Comparison of ENCODE assay signal across 17 cellular contexts in the genomic region with DNA sequence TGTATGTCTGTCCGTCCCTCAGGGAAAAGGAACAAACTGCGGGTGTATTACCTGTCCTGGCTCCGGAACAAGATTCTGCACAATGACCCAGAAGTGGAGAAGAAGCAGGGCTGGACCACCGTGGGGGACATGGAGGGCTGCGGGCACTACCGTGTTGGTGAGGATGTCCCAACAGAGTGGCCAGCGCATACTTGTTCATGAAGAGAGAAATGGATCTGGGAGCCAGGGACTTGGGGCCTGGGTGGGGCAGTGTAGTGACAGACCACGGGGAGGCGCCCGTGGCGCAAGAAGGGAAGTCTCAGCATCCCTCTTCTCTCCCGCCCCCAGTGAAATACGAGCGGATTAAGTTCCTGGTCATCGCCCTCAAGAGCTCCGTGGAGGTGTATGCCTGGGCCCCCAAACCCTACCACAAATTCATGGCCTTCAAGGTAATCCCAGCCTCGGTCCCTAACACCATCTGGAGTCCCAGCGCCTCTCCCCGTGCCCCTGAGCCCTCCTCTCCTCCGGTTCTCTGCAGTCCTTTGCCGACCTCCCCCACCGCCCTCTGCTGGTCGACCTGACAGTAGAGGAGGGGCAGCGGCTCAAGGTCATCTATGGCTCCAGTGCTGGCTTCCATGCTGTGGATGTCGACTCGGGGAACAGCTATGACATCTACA. TPM values are rescaled to one million over a fixed set of nuclear protein-coding genes. Genes with fewer than 3 reads are reported as not detected.
A peak's percentile ranks its signal among the peaks of the same experiment; 100 is the strongest.
DNase-seq lines count a peak whose midpoint lies in the region; ATAC-seq, FAIRE-seq and TF ChIP-seq lines count a peak whose summit lies in the region.
"Had no signal": no experiment of that assay in that cellular context is flagged by ENCODE, and none has a peak within 500 bp of the region (broad histone marks: within the 10 kb centered on the region; RNA-seq: fewer than 3 reads in every experiment).

No MANE protein-coding gene starts in this region.

- H3K27me3 ChIP-seq in BJ (ENCODE audit: control insufficient read depth, insufficient read depth, low read length) (no peaks in the 10 kb centered on the region), brain microvascular endothelial cell (replicated peaks) (no peaks in the 10 kb centered on the region)

- in situ Hi-C loops in brain microvascular endothelial cell (cut with HindIII; ENCODE audit: low pct_ligation_motif_present, low sequenced_read_pairs): no loop called here

- intact Hi-C loops in mucosa of descending colon (cut with DNase I, micrococcal nuclease): loop anchor here in 1 of 2 donors (10.0 kb wide), 1 partner anchor 171 kb away; no protein-coding TSS in a partner anchor

- no peaks in the 10 kb centered on the region for H3K9me3 ChIP-seq in mucosa of descending colon

- TF ChIP-seq CTCF in BJ (IDR thresholded peaks at IDR 0.05; ENCODE audit: insufficient read depth, low read depth, low read length) (peak; percentile 11; the same call in 1 of the 2 replicates), brain microvascular endothelial cell (IDR thresholded peaks at IDR 0.05; ENCODE audit: low read depth, low read length, missing control alignments) (peak; percentile 34), mucosa of descending colon (IDR thresholded peaks at IDR 0.05) (no peak)

- no peak for DNase-seq in BJ (ENCODE audit: low read depth)
- peak; percentile 28 for DNase-seq in HuH-7 (ENCODE audit: low spot score)
- no peak for DNase-seq in brain microvascular endothelial cell
- peak in 2 of 3 donors; percentile 21 to 45 for DNase-seq in mucosa of descending colon
- no peak for DNase-seq in NCI-H1930 (lab: John Stamatoyannopoulos, UW)
- DNase-seq in RCC 7860 (ENCODE audit: low spot score): no peak
- no peak for DNase-seq in mucosa of gallbladder (ENCODE audit: low spot score)
- DNase-seq: activated naive CD4-positive, alpha-beta T cell treated with anti-CD3 and anti-CD28 coated beads for 36 hours; NCI-H1436; SHP77; stimulated activated CD4-positive, alpha-beta T cell treated with anti-CD3 and anti-CD28 coated beads, Interleukin-2, amount 100 ng/mL, for 24 hours had no signal

- no peak overlapping the region for H3K4me3 ChIP-seq in BJ (ENCODE audit: low read depth, low read length)
- H3K4me3 ChIP-seq in brain microvascular endothelial cell (ENCODE audit: low read depth, low read length): no peak overlapping the region
- H3K4me3 ChIP-seq in mucosa of descending colon: no peak overlapping the region

- CTCF ChIA-PET in BJ (lab: Yijun Ruan, JAX): interaction anchor here (0.7 to 1.3 kb wide), 4 partner anchors 106 to 166 kb away, joined by 3 to 4 read pairs (median 4); partner anchors contain the start of gene VMO1

- ATAC-seq in mucosa of descending colon: no peak
- no peak for ATAC-seq in HG02870 (IDR thresholded peaks at IDR 0.05; ENCODE audit: unreplicated experiment)

- FAIRE-seq in RCC 7860 (lab: Jason Lieb, UNC): no peak
- FAIRE-seq: G401.6, HTR-8/SVneo had no signal

- H3K4me1 ChIP-seq in mucosa of descending colon (ENCODE audit: low read depth): peaks cover 17% of the 10 kb centered on the region

- no peak overlapping the region for H3K27ac ChIP-seq in brain microvascular endothelial cell
- H3K27ac ChIP-seq: C4-2B had no signal

- POLR2A ChIA-PET in BJ (lab: Charles Lee): no interaction called here

- H3K36me3 ChIP-seq in BJ (ENCODE audit: control insufficient read depth, insufficient read depth, low read length) (peaks cover 44% of the 10 kb centered on the region), brain microvascular endothelial cell (replicated peaks) (peaks cover 46% of the 10 kb centered on the region), mucosa of descending colon (ENCODE audit: low read depth) (peaks cover 3% of the 10 kb centered on the region)

RNA-seq across cellular contexts. Expression of gene C17orf107, which starts 3.5 kb away (rescaled TPM):
- 3.3 and 4.5 TPM in 2 replicates for polyA plus RNA-seq in BJ (2011; rRNA removed)
- 2.3 and 3.1 TPM in 2 replicates for polyA minus RNA-seq in BJ (2011; rRNA and poly(A)+ RNA removed)
- total RNA-seq in mucosa of descending colon (1 to 10 TPM in 1 of 3 donors, under 1 TPM in 2; 0.52 to 2.6 (median 0.80) TPM), mucosa of gallbladder (8.8 TPM)

RNA-seq across cellular contexts. Expression of gene CHRNE, which starts 7.1 kb away (rescaled TPM):
- polyA plus RNA-seq in BJ (2011; rRNA removed): 0.18 and 0.36 TPM in 2 replicates
- polyA minus RNA-seq in BJ (2011; rRNA and poly(A)+ RNA removed): 0.15 and 0.43 TPM in 2 replicates
- total RNA-seq in mucosa of descending colon (1 to 10 TPM in 1 of 3 donors, under 1 TPM in 1, not detected in 1; 0.24 to 1.3 TPM), mucosa of gallbladder (9.4 TPM)

RNA-seq across cellular contexts. Expression of gene GP1BA, which starts 36.3 kb away (rescaled TPM):
- polyA plus RNA-seq in BJ (2011; rRNA removed): not detected in 2 replicates
- polyA minus RNA-seq in BJ (2011; rRNA and poly(A)+ RNA removed): not detected in 2 replicates
- total RNA-seq in mucosa of descending colon (not detected), mucosa of gallbladder (not detected)
- total RNA-seq: activated CD8-positive, alpha-beta memory T cell treated with anti-CD3 and anti-CD28 coated beads for 36 hours; activated naive CD4-positive, alpha-beta T cell treated with anti-CD3 and anti-CD28 coated beads for 36 hours; pulmonary artery endothelial cell had no signal

RNA-seq across cellular contexts. Expression of gene SLC25A11, which starts 44.0 kb away (rescaled TPM):
- 38.5 and 70.7 TPM in 2 replicates for polyA plus RNA-seq in BJ (2011; rRNA removed)
- 41.0 and 48.4 TPM in 2 replicates for polyA minus RNA-seq in BJ (2011; rRNA and poly(A)+ RNA removed)
- 10 to 100 TPM; 68.4 to 87.2 (median 72.8) TPM for total RNA-seq in mucosa of descending colon
- 68.9 TPM for total RNA-seq in mucosa of gallbladder

RNA-seq across cellular contexts. Expression of gene RNF167, which starts 44.3 kb away (rescaled TPM):
- polyA plus RNA-seq in BJ (2011; rRNA removed): 69.9 and 73.5 TPM in 2 replicates
- 44.6 and 69.0 TPM in 2 replicates for polyA minus RNA-seq in BJ (2011; rRNA and poly(A)+ RNA removed)
- total RNA-seq in mucosa of descending colon (100 to 1,000 TPM in 2 of 3 donors, 10 to 100 TPM in 1; 90.8 to 118 (median 114) TPM), mucosa of gallbladder (140 TPM)

Comparison
In these comparisons a context has a peak if more than half of its experiments do, and no peak if none do; other contexts are left out.
1. DNase-seq: peak in HuH-7 (single experiment) and mucosa of descending colon (2 of 3); none in BJ (single experiment), brain microvascular endothelial cell (single experiment), NCI-H1930 (0 of 2), RCC 7860 (single experiment) and mucosa of gallbladder (single experiment).